ENCODE assay signal across 18 cellular contexts in the genomic region with DNA sequence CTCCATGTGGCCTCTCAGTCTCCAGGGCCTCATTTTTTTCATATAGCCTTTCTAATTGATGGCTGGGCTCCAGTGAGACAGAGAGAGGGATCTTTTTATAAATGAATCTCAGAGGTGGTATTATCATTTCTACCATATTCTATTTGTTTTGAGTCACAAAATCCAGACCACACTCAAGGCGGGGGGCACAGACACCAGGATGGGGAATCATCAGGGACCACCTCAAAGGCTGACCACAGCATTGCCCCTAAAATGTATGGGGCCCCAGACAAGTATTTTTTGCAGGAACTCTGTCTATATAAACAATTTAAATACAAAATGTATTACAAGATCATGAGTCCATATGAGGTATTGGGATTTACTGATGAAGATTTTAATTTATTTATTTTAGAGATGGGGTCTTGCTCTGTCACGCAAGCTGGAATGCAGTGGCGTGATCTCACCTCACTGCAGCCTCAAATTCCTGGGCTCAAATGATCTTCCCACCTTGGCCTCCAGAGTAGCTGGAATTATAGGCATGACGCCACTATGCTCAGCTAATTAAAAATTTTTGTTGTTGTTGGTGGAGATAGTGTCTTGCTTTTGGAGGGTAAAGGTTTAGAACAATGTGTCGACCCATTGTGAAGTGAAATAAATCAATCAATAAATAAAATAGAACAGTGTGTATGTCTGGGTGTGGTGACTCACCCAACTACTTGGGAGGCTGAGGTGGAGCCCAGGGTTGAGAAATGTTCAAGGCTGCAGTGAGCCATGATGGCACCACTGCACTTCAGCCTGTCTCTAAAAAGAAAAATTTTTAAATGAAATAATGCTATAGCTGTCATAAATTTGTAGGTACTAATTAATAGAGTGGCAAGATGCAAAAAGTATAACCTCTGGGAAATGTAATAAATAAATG. TPM values are rescaled to one million over a fixed set of nuclear protein-coding genes. Genes with fewer than 3 reads are reported as not detected.
"Had no signal": no experiment of that assay in that cellular context is flagged by ENCODE, and none has a peak within 500 bp of the region (broad histone marks: within the 10 kb centered on the region; RNA-seq: fewer than 3 reads in every experiment).

No MANE protein-coding gene starts in this region.

- H3K4me3 ChIP-seq: ascending aorta, breast epithelium, left ventricle myocardium inferior, smooth muscle cell, testis had no signal

- ATAC-seq: activated naive CD8-positive, alpha-beta T cell treated with anti-CD3 and anti-CD28 coated beads, Interleukin-2, amount 50 U/mL, for 24 hours; activated T-helper 17 cell treated with anti-CD3 and anti-CD28 coated beads, Interleukin-2, amount 50 U/mL, for 72 hours; naive thymus-derived CD8-positive, alpha-beta T cell; stimulated activated naive CD8-positive, alpha-beta T cell treated with anti-CD3 and anti-CD28 coated beads, Interleukin-15, amount 100 ng/mL, for 72 hours had no signal

- H3K9ac ChIP-seq: parathyroid adenoma had no signal

- H3K27me3 Mint-ChIP-seq: activated naive CD8-positive, alpha-beta T cell treated with anti-CD3 and anti-CD28 coated beads, Interleukin-2, amount 50 U/mL, for 24 hours; activated T-helper 17 cell treated with anti-CD3 and anti-CD28 coated beads, Interleukin-2, amount 50 U/mL, for 72 hours; memory B cell; naive thymus-derived CD8-positive, alpha-beta T cell; stimulated activated naive CD8-positive, alpha-beta T cell treated with anti-CD3 and anti-CD28 coated beads, Interleukin-15, amount 100 ng/mL, for 72 hours had no signal

- H3K4me3 Mint-ChIP-seq: activated naive CD4-positive, alpha-beta T cell treated with anti-CD3 and anti-CD28 coated beads for 36 hours; activated naive CD8-positive, alpha-beta T cell treated with anti-CD3 and anti-CD28 coated beads, Interleukin-2, amount 50 U/mL, for 24 hours; activated T-helper 17 cell treated with anti-CD3 and anti-CD28 coated beads, Interleukin-2, amount 50 U/mL, for 72 hours; memory B cell; naive thymus-derived CD8-positive, alpha-beta T cell; stimulated activated naive CD8-positive, alpha-beta T cell treated with anti-CD3 and anti-CD28 coated beads, Interleukin-15, amount 100 ng/mL, for 72 hours; T-helper 2 cell treated with Interferon-gamma antibody and Interleukin-4, amounts not matched to agents 5 μg/mL and 100 μg/mL, for 36 hours had no signal

- H3K36me3 Mint-ChIP-seq: memory B cell; naive thymus-derived CD8-positive, alpha-beta T cell had no signal

- H3K9me3 Mint-ChIP-seq: activated naive CD4-positive, alpha-beta T cell treated with anti-CD3 and anti-CD28 coated beads for 36 hours; activated naive CD8-positive, alpha-beta T cell treated with anti-CD3 and anti-CD28 coated beads, Interleukin-2, amount 50 U/mL, for 24 hours; activated T-helper 17 cell treated with anti-CD3 and anti-CD28 coated beads, Interleukin-2, amount 50 U/mL, for 72 hours; memory B cell; naive thymus-derived CD8-positive, alpha-beta T cell; stimulated activated naive CD8-positive, alpha-beta T cell treated with anti-CD3 and anti-CD28 coated beads, Interleukin-15, amount 100 ng/mL, for 72 hours; T-helper 2 cell treated with Interferon-gamma antibody and Interleukin-4, amounts not matched to agents 5 μg/mL and 100 μg/mL, for 36 hours had no signal

- H3K36me3 ChIP-seq: ascending aorta, breast epithelium, left ventricle myocardium inferior, neutrophil had no signal

- H3K79me2 ChIP-seq: parathyroid adenoma had no signal

- H3K27me3 ChIP-seq: ascending aorta, neutrophil, testis had no signal

- H3K4me2 ChIP-seq: smooth muscle cell had no signal

- H3K9me3 ChIP-seq: ascending aorta, breast epithelium, left ventricle myocardium inferior, neutrophil, testis had no signal

- H3K27ac ChIP-seq: ascending aorta, breast epithelium, left ventricle myocardium inferior, neutrophil, parathyroid adenoma, testis had no signal

- H3K4me1 Mint-ChIP-seq: activated T-helper 17 cell treated with anti-CD3 and anti-CD28 coated beads, Interleukin-2, amount 50 U/mL, for 72 hours; memory B cell; stimulated activated naive CD8-positive, alpha-beta T cell treated with anti-CD3 and anti-CD28 coated beads, Interleukin-15, amount 100 ng/mL, for 72 hours had no signal

- H3K27ac Mint-ChIP-seq: activated naive CD4-positive, alpha-beta T cell treated with anti-CD3 and anti-CD28 coated beads for 36 hours; activated naive CD8-positive, alpha-beta T cell treated with anti-CD3 and anti-CD28 coated beads, Interleukin-2, amount 50 U/mL, for 24 hours; activated T-helper 17 cell treated with anti-CD3 and anti-CD28 coated beads, Interleukin-2, amount 50 U/mL, for 72 hours; memory B cell; naive thymus-derived CD8-positive, alpha-beta T cell; stimulated activated naive CD8-positive, alpha-beta T cell treated with anti-CD3 and anti-CD28 coated beads, Interleukin-15, amount 100 ng/mL, for 72 hours; T-helper 2 cell treated with Interferon-gamma antibody and Interleukin-4, amounts not matched to agents 5 μg/mL and 100 μg/mL, for 36 hours had no signal

- DNase-seq: activated CD4-positive, alpha-beta T cell treated with anti-CD3 and anti-CD28 coated beads, Interleukin-2, amount 50 U/mL, for 1 hour; activated naive CD4-positive, alpha-beta T cell treated with anti-CD3 and anti-CD28 coated beads for 36 hours; activated naive CD8-positive, alpha-beta T cell treated with anti-CD3 and anti-CD28 coated beads, Interleukin-2, amount 50 U/mL, for 24 hours; hippocampal formation; left ventricle myocardium inferior; naive thymus-derived CD8-positive, alpha-beta T cell; stimulated activated naive CD8-positive, alpha-beta T cell treated with anti-CD3 and anti-CD28 coated beads, Interleukin-15, amount 100 ng/mL, for 72 hours; SW 1271; testis had no signal

- H2AFZ ChIP-seq: parathyroid adenoma had no signal

- H3K4me1 ChIP-seq: breast epithelium, parathyroid adenoma, testis had no signal

RNA-seq across cellular contexts. Expression of a gene that starts 56.9 kb away (rescaled TPM):
- total RNA-seq: dermis microvascular lymphatic vessel endothelial cell had no signal
